Comparison of ENCODE assay signal across 1 cellular context in genomic region chr17:74386397-74386796, GRCh38.
A peak's percentile ranks its signal among the peaks of the same experiment; 100 is the strongest.
TF ChIP-seq lines count a peak whose summit lies in the region.

No MANE protein-coding gene starts in this region.

TF ChIP-seq in K562, 482 proteins besides CTCF, POLR2A, EP300 and RAD21 (continued from another document):
- no peak for TF ChIP-seq MEIS2 (IDR thresholded peaks at IDR 0.05; ENCODE audit: partially characterized antibody)
- TF ChIP-seq MEF2D (tag; conservative IDR thresholded peaks at IDR 0.05; ENCODE audit: low read depth), result peak; percentile 41; the same call in 1 of the 2 replicates
- TF ChIP-seq CREM (IDR thresholded peaks at IDR 0.05; ENCODE audit: low read depth), result 0 out of 2 replicates have a peak, but pooled peaks have one; percentile 10
- peak; percentile 32; the same call in 1 of the 2 replicates for TF ChIP-seq TFAP4 (CRISPR knock-in tag; IDR thresholded peaks at IDR 0.05; ENCODE audit: borderline replicate concordance)
- TF ChIP-seq HMBOX1 (IDR thresholded peaks at IDR 0.05), result peak; percentile 86
